ENCODE assay signal across 8 cellular contexts in genomic region chr18:48300463-48300961, GRCh38.
DNase-seq lines count a peak whose midpoint lies in the region; ATAC-seq and TF ChIP-seq lines count a peak whose summit lies in the region.

No MANE protein-coding gene starts in this region.

- peak overlapping the region; percentile 26 for H3K9ac ChIP-seq in mammary epithelial cell (ENCODE audit: insufficient read depth, low read length)

- H3K27ac ChIP-seq in mammary epithelial cell (ENCODE audit: insufficient read depth, low read depth, low read length) = peak overlapping the region; percentile 36

- no peak overlapping the region for H3K4me3 ChIP-seq in mammary epithelial cell (replicated peaks in 1 of 3; ENCODE audit: insufficient read depth in 1 of 3, low read depth in 2 of 3, low read length in 3 of 3)

- DNase-seq in NCI-H82 (lab: John Stamatoyannopoulos, UW) (peak; percentile 6), NCI-H82 treated with DMSO at 0.1 percent for 48 hours (lab: John Stamatoyannopoulos, UW; ENCODE audit: unreplicated experiment) (no peak), NCI-H510A (lab: John Stamatoyannopoulos, UW) (peak; percentile 41), mammary epithelial cell (peak; percentile 27), posterior vena cava (ENCODE audit: low spot score) (peak; percentile 83)
- DNase-seq in activated CD4-positive, CD25-positive, alpha-beta regulatory T cell (lab: John Stamatoyannopoulos, UW) = no peak

- intact Hi-C loops in mammary epithelial cell (cut with micrococcal nuclease) = no loop called here
- intact Hi-C loops in posterior vena cava (cut with DNase I) = no loop called here

- no peaks in the 10 kb centered on the region for H3K27me3 ChIP-seq in mammary epithelial cell (ENCODE audit: insufficient read depth, low read length)

- no TSS peak for BruUV-seq in mammary epithelial cell (replicated peaks; lab: Mats Ljungman, UMichigan)

- H3K79me2 ChIP-seq in mammary epithelial cell (ENCODE audit: insufficient read depth, low read length) = no peaks in the 10 kb centered on the region

- no peaks in the 10 kb centered on the region for H3K36me3 ChIP-seq in mammary epithelial cell (ENCODE audit: insufficient read depth, low read length)

- no peaks in the 10 kb centered on the region for H4K20me1 ChIP-seq in mammary epithelial cell (ENCODE audit: insufficient read depth, low read length)

- in situ Hi-C loops in mammary epithelial cell (cut with MboI; ENCODE audit: low sequenced_read_pairs in 2 of 2) = no loop called here

- no peaks in the 10 kb centered on the region for H3K9me3 ChIP-seq in mammary epithelial cell (replicated peaks; ENCODE audit: insufficient read depth, low read length)

- TF ChIP-seq CTCF in mammary epithelial cell (conservative IDR thresholded peaks at IDR 0.05 in 1 of 2, IDR thresholded peaks at IDR 0.05 in 1 of 2; ENCODE audit: extremely low read depth in 1 of 2, insufficient read depth in 1 of 2, low read depth in 1 of 2, low read length in 2 of 2) = no peak

- H3K4me1 ChIP-seq in mammary epithelial cell (ENCODE audit: insufficient read depth, low read length) = peaks cover 17% of the 10 kb centered on the region

- 48% methylated on average over 6 of the region's 6 CpGs for WGBS in mammary epithelial cell (ENCODE audit: low coverage, missing lambda C conversion rate)

- no peak for ATAC-seq in HG03159 (IDR thresholded peaks at IDR 0.05; ENCODE audit: unreplicated experiment)
- no peak for ATAC-seq in GM19395 (IDR thresholded peaks at IDR 0.05; ENCODE audit: unreplicated experiment)

- peak overlapping the region; percentile 97 for H2AFZ ChIP-seq in mammary epithelial cell (ENCODE audit: low read depth, low read length)

- CTCF ChIA-PET in mammary epithelial cell (lab: Charles Lee; ENCODE audit: low non-redundant PET) = no interaction called here

- H3K4me2 ChIP-seq in mammary epithelial cell (ENCODE audit: insufficient read depth, low read depth, low read length) = peak overlapping the region; percentile 48

- dilution Hi-C loops in mammary epithelial cell (cut with HindIII; ENCODE audit: low sequenced_read_pairs) = no loop called here

Comparison
In these comparisons a context has a peak if more than half of its experiments do, and no peak if none do; other contexts are left out.
1. DNase-seq: peak in NCI-H82 (single experiment), NCI-H510A (single experiment), mammary epithelial cell (single experiment) and posterior vena cava (single experiment); none in NCI-H82 treated with DMSO at 0.1 percent for 48 hours (single experiment) and activated CD4-positive, CD25-positive, alpha-beta regulatory T cell (0 of 4).